8 cellular contexts compared by ENCODE assay signal in the genomic region with DNA sequence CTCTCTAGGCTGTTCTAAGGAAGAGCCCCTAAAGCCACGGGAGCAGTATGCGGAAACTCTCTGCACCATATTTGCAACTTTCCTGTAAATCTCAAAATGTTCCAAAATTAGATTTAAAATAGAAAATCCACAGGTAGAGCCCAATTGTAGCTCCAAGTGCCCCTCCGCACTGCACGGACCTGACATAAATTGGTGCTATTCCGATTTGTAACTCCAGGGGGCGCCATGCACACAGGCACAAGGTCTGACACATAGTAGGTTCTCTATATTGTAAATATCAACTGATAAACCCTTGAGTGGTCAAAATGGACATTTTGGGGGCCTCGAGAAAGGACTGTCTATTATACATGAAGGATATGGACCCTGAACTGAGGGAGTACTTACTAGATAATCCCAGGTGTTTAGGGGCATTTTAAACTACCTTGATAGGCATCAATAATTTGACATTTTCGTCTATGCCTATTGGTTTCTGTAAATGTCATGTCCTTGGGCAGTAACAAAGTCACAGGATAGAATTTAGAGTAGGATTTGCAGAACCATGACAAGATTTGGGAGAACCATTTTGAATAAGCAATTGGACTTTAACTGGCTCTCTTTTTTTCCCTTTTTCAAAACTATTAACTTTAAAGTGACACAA. TPM values are rescaled to one million over a fixed set of nuclear protein-coding genes. Genes with fewer than 3 reads are reported as not detected.
DNase-seq lines count a peak whose midpoint lies in the region; ATAC-seq, FAIRE-seq and TF ChIP-seq lines count a peak whose summit lies in the region.

No MANE protein-coding gene starts in this region.

- no peaks in the 10 kb centered on the region for H3K4me1 ChIP-seq in A549
- H3K4me1 ChIP-seq in GM12878 (ENCODE audit: control insufficient read depth, insufficient read depth, low read length), result no peaks in the 10 kb centered on the region
- H3K4me1 ChIP-seq in lung (ENCODE audit: control insufficient read depth in 2 of 2, insufficient read depth in 2 of 2, low read length in 2 of 2), result no peaks in the 10 kb centered on the region

- no peaks in the 10 kb centered on the region; a peak in 1 of 4 replicates for H3K27me3 ChIP-seq in GM12878 (replicated peaks in 1 of 2; ENCODE audit: control insufficient read depth in 2 of 2, insufficient read depth in 2 of 2, low read length in 1 of 2)
- H3K27me3 ChIP-seq in lung (ENCODE audit: control insufficient read depth, insufficient read depth), result peaks cover 3% of the 10 kb centered on the region

- H3K27ac ChIP-seq in A549 (no peak overlapping the region), GM12878 (ENCODE audit: control insufficient read depth, insufficient read depth) (no peak overlapping the region), lung (ENCODE audit: low read depth in 1 of 2, low read length in 1 of 2) (no peak overlapping the region)

- peak; percentile 39 for FAIRE-seq in A549 (lab: Jason Lieb, UNC)
- FAIRE-seq in GM12878 (lab: Jason Lieb, UNC), result peak; percentile 57

- DNase-seq in A549 (ENCODE audit: low read depth in 1 of 2, low spot score in 1 of 2) (peak; percentile 30 to 40), GM13976 (ENCODE audit: low spot score) (peak; percentile 43), T-helper 2 cell (peak in 4 of 5 experiments; percentile 18 to 39 (median 30)), GM12878 (ENCODE audit: low read depth, low spot score) (no peak), lung (ENCODE audit: low spot score) (no peak), KG1 (lab: John Stamatoyannopoulos, UW) (no peak)
- peak; percentile 9 to 20 for DNase-seq in stimulated activated CD8-positive, alpha-beta memory T cell treated with anti-CD3 and anti-CD28 coated beads, Interleukin-4, amount 100 ng/mL, for 4 hours (ENCODE audit: low read depth in 2 of 2, low spot score in 1 of 2)

- TF ChIP-seq EP300 in A549 (IDR thresholded peaks at IDR 0.05) (no peak), GM12878 (IDR thresholded peaks at IDR 0.05; ENCODE audit: borderline replicate concordance in 1 of 2, control insufficient read depth in 1 of 2, low read depth in 2 of 2, low read length in 2 of 2) (no peak)

- SMC1A ChIA-PET in GM12878 (lab: Charles Lee; ENCODE audit: uncharacterized antibody, unreplicated experiment), result interaction anchor here (0.7 to 2.2 kb wide), 3 partner anchors 10 to 577 kb away, joined by 3 to 21 read pairs (median 7); a partner anchor contains a TSS

- H3K9me3 ChIP-seq in A549 (no peaks in the 10 kb centered on the region), GM12878 (replicated peaks; ENCODE audit: control insufficient read depth, insufficient read depth, low read length) (no peaks in the 10 kb centered on the region), lung (ENCODE audit: control insufficient read depth in 2 of 2, insufficient read depth in 1 of 2, low read length in 1 of 2) (peaks cover 0 to 4% of the 10 kb centered on the region in 2 donors)

- 1% methylated on average over 8 of the region's 8 CpGs for WGBS in A549 (ENCODE audit: missing lambda C conversion rate)
- 3% methylated on average over 8 of the region's 8 CpGs for WGBS in GM12878 (ENCODE audit: insufficient coverage, insufficient replicate concordance, low lambda C conversion rate, missing lambda C conversion rate)
- 10% methylated on average over 8 of the region's 8 CpGs for WGBS in lung, 2 donors

- intact Hi-C loops in GM12878 (cut with micrococcal nuclease; ENCODE audit: unreplicated experiment), result loop anchor here (1.0 to 10.0 kb wide), 3 partner anchors 95 to 576 kb away; a partner anchor contains a TSS

- TF ChIP-seq POLR2A in A549 (IDR thresholded peaks at IDR 0.05; ENCODE audit: low read length) (no peak), GM12878 (IDR thresholded peaks at IDR 0.05; ENCODE audit: low read depth, low read length) (no peak)

- H2AFZ ChIP-seq in GM12878 (ENCODE audit: control insufficient read depth, low read depth, low read length), result no peak overlapping the region

- ATAC-seq in A549 (peak in 1 of 2 experiments; percentile 83; a peak in 3 of 6 replicates), GM12878 (peak; percentile 68), lung (ENCODE audit: insufficient read depth, low FRiP score) (no peak), HG03039 (IDR thresholded peaks at IDR 0.05; ENCODE audit: unreplicated experiment) (no peak)

- H3K4me3 ChIP-seq in A549, result no peak overlapping the region
- H3K4me3 ChIP-seq in GM12878, result no peak overlapping the region
- no peak overlapping the region for H3K4me3 ChIP-seq in lung

- no peaks in the 10 kb centered on the region for H4K20me1 ChIP-seq in GM12878 (ENCODE audit: control insufficient read depth, insufficient read depth)

- no peak overlapping the region for H3K9ac ChIP-seq in GM12878 (ENCODE audit: control insufficient read depth, insufficient read depth, low read length)

- peak; percentile 94 for TF ChIP-seq CTCF in A549 (IDR thresholded peaks at IDR 0.05)
- peak; percentile 66 for TF ChIP-seq CTCF in GM13976 (IDR thresholded peaks at IDR 0.05; ENCODE audit: borderline replicate concordance, control extremely low read depth, extremely low read depth, insufficient read depth, missing control alignments)
- peak; percentile 72 to 91 (median 86) for TF ChIP-seq CTCF in GM12878 (IDR thresholded peaks at IDR 0.05 in 2 of 3, conservative IDR thresholded peaks at IDR 0.05 in 1 of 3; ENCODE audit: control insufficient read depth in 2 of 3, extremely low read depth in 1 of 3, insufficient read depth in 1 of 3, low read depth in 3 of 3, low read length in 3 of 3)
- TF ChIP-seq CTCF in lung (IDR thresholded peaks at IDR 0.05; ENCODE audit: control extremely low read depth, extremely low read depth), result peak; percentile 58

- CTCF ChIA-PET in A549 (lab: Yijun Ruan, JAX), result interaction anchor here (0.6 to 5.7 kb wide), 55 partner anchors 9 to 597 kb away, joined by 3 to 79 read pairs (median 4); a partner anchor contains a TSS
- CTCF ChIA-PET in GM12878 (lab: Yijun Ruan, JAX), result interaction anchor here (0.5 to 4.2 kb wide), 24 partner anchors 8 to 1273 kb away, joined by 3 to 55 read pairs (median 3); a partner anchor contains a TSS

- BruUV-seq in GM12878 (replicated peaks; lab: Mats Ljungman, UMichigan), result no TSS peak

- H3K4me2 ChIP-seq in A549 (no peak overlapping the region), GM12878 (ENCODE audit: control insufficient read depth, insufficient read depth) (no peak overlapping the region)

- H3K36me3 ChIP-seq in GM12878 (ENCODE audit: control insufficient read depth in 2 of 2, insufficient read depth in 2 of 2, low read length in 1 of 2), result no peaks in the 10 kb centered on the region
- no peaks in the 10 kb centered on the region for H3K36me3 ChIP-seq in lung (ENCODE audit: control insufficient read depth in 2 of 2, insufficient read depth in 2 of 2, low read length in 2 of 2)

- POLR2A ChIA-PET in A549 (lab: Yijun Ruan, JAX), result interaction anchor here (0.6 kb wide), 1 partner anchor 16 kb away, joined by 3 read pairs; no protein-coding TSS in a partner anchor
- POLR2A ChIA-PET in GM12878 (lab: Charles Lee), result interaction anchor here (0.9 kb wide), 1 partner anchor 576 kb away, joined by 3 read pairs; no protein-coding TSS in a partner anchor

- RAD21 ChIA-PET in GM12878 (lab: Charles Lee; ENCODE audit: unreplicated experiment), result interaction anchor here (0.6 to 4.0 kb wide), 11 partner anchors 9 to 597 kb away, joined by 3 to 31 read pairs (median 3); a partner anchor contains a TSS

- in situ Hi-C loops in GM13976 (cut with MboI; ENCODE audit: low sequenced_read_pairs, unreplicated experiment) (loop anchor here (25.0 kb wide), 1 partner anchor 569 kb away; a partner anchor contains a TSS), GM12878 (cut with MboI) (loop anchor here (5.0 kb wide), 1 partner anchor 579 kb away; a partner anchor contains a TSS)

- H3K79me2 ChIP-seq in GM12878 (ENCODE audit: control insufficient read depth, insufficient read depth, low read length), result no peaks in the 10 kb centered on the region

- TF ChIP-seq RAD21 in A549 (conservative IDR thresholded peaks at IDR 0.05 in 1 of 2, IDR thresholded peaks at IDR 0.05 in 1 of 2), result peak; percentile 86 to 89
- peak; percentile 81 for TF ChIP-seq RAD21 in GM12878 (IDR thresholded peaks at IDR 0.05; ENCODE audit: insufficient read depth, low read depth, low read length)

TF ChIP-seq in A549, 52 proteins besides CTCF, POLR2A, EP300 and RAD21 (continues in another document):
- TF ChIP-seq HOXB13 (CRISPR knock-in tag; IDR thresholded peaks at IDR 0.05; ENCODE audit: low read depth), result no peak
- peak; percentile 78 for TF ChIP-seq SMC3 (IDR thresholded peaks at IDR 0.05)

TF ChIP-seq in GM12878, 131 proteins besides CTCF, POLR2A, EP300 and RAD21:
- TF ChIP-seq TCF7 (IDR thresholded peaks at IDR 0.05; ENCODE audit: borderline replicate concordance), result no peak
- peak; percentile 74 for TF ChIP-seq SMC3 (IDR thresholded peaks at IDR 0.05; ENCODE audit: borderline replicate concordance, low read length)
- peak; percentile 90 for TF ChIP-seq DPF2 (IDR thresholded peaks at IDR 0.05)

RNA-seq across cellular contexts. Expression of a gene that starts 36.6 kb away (rescaled TPM):
- not detected in 2 replicates for polyA plus RNA-seq in A549 (2011; rRNA removed)
- not detected in 2 replicates for polyA plus RNA-seq in A549 (2012; cell fraction: cytosol; rRNA removed)
- polyA plus RNA-seq in A549 (2012; cell fraction: nucleus; rRNA removed), result not detected in 2 replicates
- polyA plus RNA-seq in A549 (2017; fragmentation: RNase III; extraction: RNeasy Plus Mini Kit Qiagen cat#74134 plus additional on column Dnase treatment), result not detected in 3 replicates
- 0.05 TPM in 1 of 2 replicates, not detected in the other for polyA minus RNA-seq in A549 (2011; rRNA and poly(A)+ RNA removed)
- total RNA-seq in GM12878 (2013; cell fraction: nucleolus; rRNA removed), result not detected in 2 replicates
- total RNA-seq in GM12878 (2014; rRNA removed), result not detected in 2 replicates
- total RNA-seq in GM12878 (2014; rRNA removed; fragmentation: Illumina TruSeq; extraction: Trizol), result not detected in 2 replicates
- not detected in 2 replicates for total RNA-seq in GM12878 (2021)
- not detected for polyA plus RNA-seq in GM12878 (2011; ENCODE audit: low read depth)
- polyA plus RNA-seq in GM12878 (2011; rRNA removed), result not detected in 2 replicates
- polyA plus RNA-seq in GM12878 (2011; cell fraction: cytosol; rRNA removed), result not detected in 2 replicates
- polyA plus RNA-seq in GM12878 (2011; cell fraction: nucleus; rRNA removed), result not detected in 2 replicates
- polyA plus RNA-seq in GM12878 (2012), result not detected in 2 replicates
- not detected in 2 replicates for polyA plus RNA-seq in GM12878 (2014; fragmentation: Illumina TruSeq; extraction: Trizol)
- not detected for polyA plus RNA-seq in GM12878 (2014; fragmentation: Nextera tagmentation; extraction: Ambion mirVana)
- polyA plus RNA-seq in GM12878 (2014; rRNA removed), result not detected in 2 replicates
- not detected for polyA plus RNA-seq in GM12878 (2016; fragmentation: Nextera tagmentation; extraction: Ambion mirVana)
- not detected in 2 replicates for polyA minus RNA-seq in GM12878 (2011; rRNA and poly(A)+ RNA removed)
- not detected in 2 replicates for polyA minus RNA-seq in GM12878 (2011; cell fraction: cytosol; rRNA and poly(A)+ RNA removed)
- not detected in 2 replicates for polyA minus RNA-seq in GM12878 (2011; cell fraction: nucleus; rRNA and poly(A)+ RNA removed)
- total RNA-seq in lung, result under 1 TPM; 0.09 to 0.17 TPM
- under 1 TPM; 0.02 to 0.05 TPM for polyA plus RNA-seq in lung

Comparison
In these comparisons a context has a peak if more than half of its experiments do, and no peak if none do; other contexts are left out.
1. DNase-seq: peak in A549 (2 of 2), GM13976 (single experiment), T-helper 2 cell (4 of 5) and stimulated activated CD8-positive, alpha-beta memory T cell treated with anti-CD3 and anti-CD28 coated beads, Interleukin-4, amount 100 ng/mL, for 4 hours (2 of 2); none in GM12878 (single experiment), lung (single experiment) and KG1 (single experiment).
2. Peak in every context shown above with its lines, with median percentiles within 50 percentile points of each other: CTCF ChIP-seq.